8 cellular contexts compared by ENCODE assay signal in the genomic region with DNA sequence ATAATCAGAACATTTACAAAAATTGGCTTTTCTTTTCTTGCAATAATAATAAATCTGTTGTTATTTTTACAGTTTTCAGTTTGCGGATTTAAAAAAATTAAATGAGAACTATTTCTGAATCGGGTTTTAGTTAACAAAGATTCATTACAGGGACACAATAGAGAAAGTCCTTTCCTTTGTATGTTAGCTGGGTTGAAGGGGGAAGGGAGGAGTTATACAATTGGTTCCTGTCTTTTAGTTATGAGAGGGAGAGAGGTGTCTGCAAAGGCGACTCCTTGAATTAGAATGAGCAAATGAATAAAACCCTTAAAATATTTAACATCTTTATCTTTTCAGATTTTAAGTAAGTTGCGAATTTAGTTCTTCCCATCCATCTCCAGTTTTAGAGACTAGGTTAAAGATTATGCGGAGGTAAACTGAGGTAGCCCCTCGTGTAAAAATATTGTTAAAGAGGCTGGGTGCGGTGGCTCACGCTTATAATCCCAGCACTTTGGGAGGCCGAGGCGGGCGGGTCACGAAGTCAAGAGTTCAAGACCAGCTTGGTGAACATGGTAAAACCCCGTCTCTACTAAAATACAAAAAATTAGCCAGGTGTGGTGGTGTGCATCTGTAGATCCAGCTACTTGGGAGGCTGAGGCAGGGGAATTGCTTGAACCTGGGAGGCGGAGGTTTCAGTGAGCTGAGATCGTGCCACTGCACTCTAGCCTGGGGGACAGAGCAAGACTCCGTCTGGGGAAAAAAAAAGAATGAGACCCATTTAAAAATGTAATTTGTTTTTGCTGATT. TPM values are rescaled to one million over a fixed set of nuclear protein-coding genes. Genes with fewer than 3 reads are reported as not detected.
DNase-seq lines count a peak whose midpoint lies in the region; ATAC-seq, FAIRE-seq and TF ChIP-seq lines count a peak whose summit lies in the region.

No MANE protein-coding gene starts in this region.

- no peaks in the 10 kb centered on the region for H3K27me3 ChIP-seq in GM12878 (replicated peaks in 1 of 2; ENCODE audit: control insufficient read depth in 2 of 2, insufficient read depth in 2 of 2, low read length in 1 of 2)

- TF ChIP-seq EP300 in GM12878 (IDR thresholded peaks at IDR 0.05; ENCODE audit: borderline replicate concordance in 1 of 2, control insufficient read depth in 1 of 2, low read depth in 2 of 2, low read length in 2 of 2) = no peak

- DNase-seq in KBM-7 = peak; percentile 31
- DNase-seq in GM12878 (ENCODE audit: low read depth, low spot score) = no peak
- no peak for DNase-seq in natural killer cell treated with Interleukin-12 subunit alpha and Interleukin-12 subunit beta and Interleukin-15 and Interleukin-18, amount 100 ng/mL, for 72 hours (ENCODE audit: low spot score)
- DNase-seq in iPS-NIHi7 (ENCODE audit: extremely low spot score) = no peak
- no peak for DNase-seq in DMS 273 treated with DMSO at 0.1 percent for 48 hours (lab: John Stamatoyannopoulos, UW)

- TF ChIP-seq CTCF in C4-2B (conservative IDR thresholded peaks at IDR 0.05) (no peak), GM12878 (IDR thresholded peaks at IDR 0.05 in 2 of 3, conservative IDR thresholded peaks at IDR 0.05 in 1 of 3; ENCODE audit: control insufficient read depth in 2 of 3, extremely low read depth in 1 of 3, insufficient read depth in 1 of 3, low read depth in 3 of 3, low read length in 3 of 3) (no peak)

- no peak overlapping the region for H3K27ac Mint-ChIP-seq in natural killer cell treated with Interleukin-12 subunit alpha and Interleukin-12 subunit beta and Interleukin-15 and Interleukin-18, amount 100 ng/mL, for 72 hours

- FAIRE-seq in GM12878 (lab: Jason Lieb, UNC) = no peak

- 21% methylated on average over 16 of the region's 16 CpGs for WGBS in GM12878 (ENCODE audit: insufficient coverage, insufficient replicate concordance, low lambda C conversion rate, missing lambda C conversion rate)

- H3K4me1 Mint-ChIP-seq in natural killer cell treated with Interleukin-12 subunit alpha and Interleukin-12 subunit beta and Interleukin-15 and Interleukin-18, amount 100 ng/mL, for 72 hours (ENCODE audit: low read depth in 2 of 2) = peaks cover 21 to 34% of the 10 kb centered on the region in 2 donors

- SMC1A ChIA-PET in GM12878 (lab: Charles Lee; ENCODE audit: uncharacterized antibody, unreplicated experiment) = interaction anchor here (0.8 to 4.8 kb wide), 21 partner anchors 9 to 156 kb away, joined by 3 to 15 read pairs (median 5); no protein-coding TSS in a partner anchor

- no TSS peak for BruUV-seq in GM12878 (replicated peaks; lab: Mats Ljungman, UMichigan)

- RAD21 ChIA-PET in GM12878 (lab: Charles Lee; ENCODE audit: unreplicated experiment) = interaction anchor here (0.8 to 6.2 kb wide), 11 partner anchors 14 to 124 kb away, joined by 3 to 55 read pairs (median 7); a partner anchor contains a TSS

- POLR2A ChIA-PET in GM12878 (lab: Charles Lee) = interaction anchor here (1.1 to 6.1 kb wide), 6 partner anchors 14 to 113 kb away, joined by 3 to 75 read pairs (median 4); no protein-coding TSS in a partner anchor

- peak overlapping the region; percentile 57 for H3K9ac ChIP-seq in GM12878 (ENCODE audit: control insufficient read depth, insufficient read depth, low read length)

- no peaks in the 10 kb centered on the region for H4K20me1 ChIP-seq in GM12878 (ENCODE audit: control insufficient read depth, insufficient read depth)

- H3K27me3 Mint-ChIP-seq in natural killer cell treated with Interleukin-12 subunit alpha and Interleukin-12 subunit beta and Interleukin-15 and Interleukin-18, amount 100 ng/mL, for 72 hours = no peaks in the 10 kb centered on the region

- peak overlapping the region; percentile 94 for H3K4me2 ChIP-seq in GM12878 (ENCODE audit: control insufficient read depth, insufficient read depth)

- H3K4me3 Mint-ChIP-seq in natural killer cell treated with Interleukin-12 subunit alpha and Interleukin-12 subunit beta and Interleukin-15 and Interleukin-18, amount 100 ng/mL, for 72 hours = peak overlapping the region; percentile 58

- CTCF ChIA-PET in GM12878 (lab: Yijun Ruan, JAX) = interaction anchor here (1.0 to 2.4 kb wide), 5 partner anchors 11 to 142 kb away, joined by 3 to 8 read pairs (median 4); no protein-coding TSS in a partner anchor

- TF ChIP-seq RAD21 in GM12878 (IDR thresholded peaks at IDR 0.05; ENCODE audit: insufficient read depth, low read depth, low read length) = no peak

- in situ Hi-C loops in KBM-7 (cut with MboI; ENCODE audit: low pct_unique_long_range_greater_than_20kb, low sequenced_read_pairs) (no loop called here), GM12878 (cut with MboI) (no loop called here)

- peak overlapping the region; percentile 63 for H3K27ac ChIP-seq in C4-2B
- peak overlapping the region; percentile 86 for H3K27ac ChIP-seq in GM12878 (ENCODE audit: control insufficient read depth, insufficient read depth)

- intact Hi-C loops in GM12878 (cut with micrococcal nuclease; ENCODE audit: unreplicated experiment) = loop anchor here (2.0 kb wide), 1 partner anchor 65 kb away; no protein-coding TSS in a partner anchor

- peaks cover 95% of the 10 kb centered on the region for H3K79me2 ChIP-seq in GM12878 (ENCODE audit: control insufficient read depth, insufficient read depth, low read length)

- H3K36me3 ChIP-seq in GM12878 (ENCODE audit: control insufficient read depth in 2 of 2, insufficient read depth in 2 of 2, low read length in 1 of 2) = no peaks in the 10 kb centered on the region

- H3K9me3 Mint-ChIP-seq in natural killer cell treated with Interleukin-12 subunit alpha and Interleukin-12 subunit beta and Interleukin-15 and Interleukin-18, amount 100 ng/mL, for 72 hours = no peaks in the 10 kb centered on the region

- ATAC-seq in GM12878 (no peak), GM19397 (IDR thresholded peaks at IDR 0.05; ENCODE audit: unreplicated experiment) (no peak), GM21528 (IDR thresholded peaks at IDR 0.05; ENCODE audit: low FRiP score, unreplicated experiment) (no peak)
- no peak for ATAC-seq in natural killer cell treated with Interleukin-12 subunit alpha and Interleukin-12 subunit beta and Interleukin-15 and Interleukin-18, amount 100 ng/mL, for 72 hours

- H3K36me3 Mint-ChIP-seq in natural killer cell treated with Interleukin-12 subunit alpha and Interleukin-12 subunit beta and Interleukin-15 and Interleukin-18, amount 100 ng/mL, for 72 hours = peaks cover 5% of the 10 kb centered on the region

- H3K4me1 ChIP-seq in GM12878 (ENCODE audit: control insufficient read depth, insufficient read depth, low read length) = no peaks in the 10 kb centered on the region; the same call in 1 of the 2 replicates

- no peaks in the 10 kb centered on the region for H3K9me3 ChIP-seq in GM12878 (replicated peaks; ENCODE audit: control insufficient read depth, insufficient read depth, low read length)

- TF ChIP-seq POLR2A in GM12878 (IDR thresholded peaks at IDR 0.05; ENCODE audit: low read depth, low read length) = no peak

- H2AFZ ChIP-seq in GM12878 (ENCODE audit: control insufficient read depth, low read depth, low read length) = no peak overlapping the region

- peak overlapping the region; percentile 68 for H3K4me3 ChIP-seq in GM12878

TF ChIP-seq in GM12878, 131 proteins besides CTCF, POLR2A, EP300 and RAD21 (continues in another document):
- TF ChIP-seq IKZF1 (conservative IDR thresholded peaks at IDR 0.05) (peak; percentile 34; the same call in 1 of the 2 replicates), ZNF217 (IDR thresholded peaks at IDR 0.05) (0 out of 2 replicates have a peak, but pooled peaks have one; percentile 27), ZNF274 (IDR thresholded peaks at IDR 0.05; ENCODE audit: insufficient read depth, insufficient read length) (no peak), IKZF2 (IDR thresholded peaks at IDR 0.05) (0 out of 4 replicates have a peak, but pooled peaks of 1 of the 2 experiments have one; percentile 14)

RNA-seq across cellular contexts. Expression of a gene that starts 3.9 kb away (rescaled TPM):
- total RNA-seq in GM12878 (2013; cell fraction: nucleolus; rRNA removed) = 170 and 175 TPM in 2 replicates
- total RNA-seq in GM12878 (2014; rRNA removed) (18.9 and 20.9 TPM in 2 replicates), GM12878 (2014; rRNA removed; fragmentation: Illumina TruSeq; extraction: Trizol) (16.5 and 18.2 TPM in 2 replicates), GM12878 (2021) (57.5 and 58.7 TPM in 2 replicates)
- polyA plus RNA-seq in GM12878 (2011; ENCODE audit: low read depth) = 13.6 TPM
- polyA plus RNA-seq in GM12878 (2011; rRNA removed) (6.1 and 6.7 TPM in 2 replicates), GM12878 (2014; fragmentation: Illumina TruSeq; extraction: Trizol) (45.0 and 58.7 TPM in 2 replicates), GM12878 (2014; fragmentation: Nextera tagmentation; extraction: Ambion mirVana) (10 to 100 TPM in 1 of 2 experiments, 1 to 10 TPM in 1; 5.2 to 12.9 TPM), GM12878 (2014; rRNA removed) (28.4 and 34.9 TPM in 2 replicates), GM12878 (2016; fragmentation: Nextera tagmentation; extraction: Ambion mirVana) (10 to 100 TPM; 21.3 to 36.2 TPM)
- 8.3 and 12.2 TPM in 2 replicates for polyA plus RNA-seq in GM12878 (2011; cell fraction: cytosol; rRNA removed)
- polyA plus RNA-seq in GM12878 (2011; cell fraction: nucleus; rRNA removed) = 27.8 and 41.7 TPM in 2 replicates
- polyA plus RNA-seq in GM12878 (2012) = 34.0 and 40.1 TPM in 2 replicates
- 29.4 and 33.6 TPM in 2 replicates for polyA minus RNA-seq in GM12878 (2011; rRNA and poly(A)+ RNA removed)
- polyA minus RNA-seq in GM12878 (2011; cell fraction: cytosol; rRNA and poly(A)+ RNA removed) = 21.8 and 24.4 TPM in 2 replicates
- polyA minus RNA-seq in GM12878 (2011; cell fraction: nucleus; rRNA and poly(A)+ RNA removed) = 18.4 and 37.1 TPM in 2 replicates
- total RNA-seq in natural killer cell treated with Interleukin-12 subunit alpha and Interleukin-12 subunit beta and Interleukin-15 and Interleukin-18, amount 100 ng/mL, for 72 hours = 10 to 100 TPM; 58.6 to 92.4 TPM

RNA-seq across cellular contexts. Expression of a gene that starts 44.0 kb away (rescaled TPM):
- total RNA-seq in GM12878 (2013; cell fraction: nucleolus; rRNA removed) = 0.49 and 0.84 TPM in 2 replicates
- 7.7 and 9.8 TPM in 2 replicates for total RNA-seq in GM12878 (2014; rRNA removed)
- 5.9 TPM in 2 replicates for total RNA-seq in GM12878 (2014; rRNA removed; fragmentation: Illumina TruSeq; extraction: Trizol)
- total RNA-seq in GM12878 (2021) = 1.4 and 2.0 TPM in 2 replicates
- 3.0 TPM for polyA plus RNA-seq in GM12878 (2011; ENCODE audit: low read depth)
- 17.3 and 49.9 TPM in 2 replicates for polyA plus RNA-seq in GM12878 (2011; rRNA removed)
- polyA plus RNA-seq in GM12878 (2011; cell fraction: cytosol; rRNA removed) = 3.8 and 3.9 TPM in 2 replicates
- 1.8 and 1.9 TPM in 2 replicates for polyA plus RNA-seq in GM12878 (2011; cell fraction: nucleus; rRNA removed)
- polyA plus RNA-seq in GM12878 (2012) = 4.4 and 6.2 TPM in 2 replicates
- 3.3 and 5.4 TPM in 2 replicates for polyA plus RNA-seq in GM12878 (2014; fragmentation: Illumina TruSeq; extraction: Trizol)
- polyA plus RNA-seq in GM12878 (2014; fragmentation: Nextera tagmentation; extraction: Ambion mirVana) = 1 to 10 TPM; 6.7 to 7.5 TPM
- polyA plus RNA-seq in GM12878 (2014; rRNA removed) = 5.6 and 9.5 TPM in 2 replicates
- 1 to 10 TPM; 1.9 to 2.3 TPM for polyA plus RNA-seq in GM12878 (2016; fragmentation: Nextera tagmentation; extraction: Ambion mirVana)
- 1.2 and 1.3 TPM in 2 replicates for polyA minus RNA-seq in GM12878 (2011; rRNA and poly(A)+ RNA removed)
- polyA minus RNA-seq in GM12878 (2011; cell fraction: cytosol; rRNA and poly(A)+ RNA removed) = 3.8 and 4.1 TPM in 2 replicates
- 0.12 and 0.19 TPM in 2 replicates for polyA minus RNA-seq in GM12878 (2011; cell fraction: nucleus; rRNA and poly(A)+ RNA removed)
- total RNA-seq in natural killer cell treated with Interleukin-12 subunit alpha and Interleukin-12 subunit beta and Interleukin-15 and Interleukin-18, amount 100 ng/mL, for 72 hours = 1 to 10 TPM; 1.2 to 2.0 TPM
